In genomic region chr6:150091466-150091865, GRCh38 we compare ENCODE assay signal across 26 cellular contexts. TPM values are rescaled to one million over a fixed set of nuclear protein-coding genes. Genes with fewer than 3 reads are reported as not detected.
DNase-seq lines count a peak whose midpoint lies in the region; ATAC-seq and TF ChIP-seq lines count a peak whose summit lies in the region.
"Had no signal": no experiment of that assay in that cellular context is flagged by ENCODE, and none has a peak within 500 bp of the region (broad histone marks: within the 10 kb centered on the region; RNA-seq: fewer than 3 reads in every experiment).

No MANE protein-coding gene starts in this region.

- no peaks in the 10 kb centered on the region for H3K36me3 Mint-ChIP-seq in neural crest cell (ENCODE audit: low read depth)
- H3K36me3 Mint-ChIP-seq in CD8-positive, alpha-beta memory T cell, result no peaks in the 10 kb centered on the region
- H3K36me3 Mint-ChIP-seq: activated naive CD4-positive, alpha-beta T cell treated with anti-CD3 and anti-CD28 coated beads, Interleukin-2, amount 50 U/mL, for 72 hours had no signal

- no peaks in the 10 kb centered on the region for H4K20me1 ChIP-seq in GM23248 (ENCODE audit: insufficient read depth)

- 0 out of 2 replicates have a peak, but pooled peaks cover 11% of the 10 kb centered on the region for H3K27me3 ChIP-seq in GM23248 (replicated peaks; ENCODE audit: insufficient read depth)
- no peaks in the 10 kb centered on the region for H3K27me3 ChIP-seq in RWPE2 (ENCODE audit: insufficient read depth, poor library complexity, severe bottlenecking)
- peaks cover 3% of the 10 kb centered on the region for H3K27me3 ChIP-seq in CD8-positive, alpha-beta memory T cell (ENCODE audit: insufficient read depth, low read length, poor library complexity, severe bottlenecking)
- H3K27me3 ChIP-seq: uterus had no signal

- no peaks in the 10 kb centered on the region for H3K27me3 Mint-ChIP-seq in neural crest cell (ENCODE audit: low read depth)
- H3K27me3 Mint-ChIP-seq in CD8-positive, alpha-beta memory T cell, result peaks cover 4 to 22% of the 10 kb centered on the region in 2 donors

- H3K4me3 ChIP-seq in GM23248, result no peak overlapping the region
- H3K4me3 ChIP-seq in RWPE2 (ENCODE audit: severe bottlenecking), result no peak overlapping the region
- no peak overlapping the region for H3K4me3 ChIP-seq in CD8-positive, alpha-beta memory T cell (ENCODE audit: low read length)
- H3K4me3 ChIP-seq: prostate gland, sigmoid colon, thoracic aorta, uterus had no signal

- CTCF ChIA-PET in CD8-positive, alpha-beta memory T cell (lab: Charles Lee), result interaction anchor here (1.3 to 2.0 kb wide), 2 partner anchors 10 to 11 kb away, joined by 3 to 6 read pairs; no protein-coding TSS in a partner anchor

- no peak for TF ChIP-seq CTCF in RWPE2 (IDR thresholded peaks at IDR 0.05; ENCODE audit: poor library complexity, severe bottlenecking)
- TF ChIP-seq CTCF in neural crest cell (conservative IDR thresholded peaks at IDR 0.05), result no peak

- no peaks in the 10 kb centered on the region for H3K9me2 ChIP-seq in GM23248 (ENCODE audit: insufficient read depth)

- H3K36me3 ChIP-seq in GM23248 (ENCODE audit: low read depth), result no peaks in the 10 kb centered on the region
- H3K36me3 ChIP-seq in RWPE2 (ENCODE audit: low read depth), result no peaks in the 10 kb centered on the region
- no peaks in the 10 kb centered on the region for H3K36me3 ChIP-seq in CD8-positive, alpha-beta memory T cell (ENCODE audit: insufficient read depth, low read length)
- H3K36me3 ChIP-seq: prostate gland, sigmoid colon, thoracic aorta, uterus had no signal

- in situ Hi-C loops in GM23248 (cut with MboI), result no loop called here

- H3K27ac Mint-ChIP-seq in neural crest cell (ENCODE audit: unreplicated experiment), result peak overlapping the region; percentile 45
- H3K27ac Mint-ChIP-seq in CD8-positive, alpha-beta memory T cell, result no peak overlapping the region
- H3K27ac Mint-ChIP-seq: activated CD4-positive, alpha-beta T cell treated with anti-CD3 and anti-CD28 coated beads for 36 hours; activated CD8-positive, alpha-beta T cell treated with anti-CD3 and anti-CD28 coated beads, Interleukin-2, amount 10 ng/mL, durations not matched to agents 7 days and 5 days; activated naive CD4-positive, alpha-beta T cell treated with anti-CD3 and anti-CD28 coated beads, Interleukin-2, amount 50 U/mL, for 72 hours; activated T-helper 2 cell treated with anti-CD3 and anti-CD28 coated beads, Interferon-gamma antibody, Interleukin-2, Interleukin-4, amounts not matched to agents 10 μg/mL and 5 μg/mL and 100 μg/mL, durations not matched to agents 14 hours and 24 hours and 36 hours; H9; T-helper 17 cell had no signal

- no peaks in the 10 kb centered on the region for H3F3A ChIP-seq in GM23248 (ENCODE audit: insufficient read depth)

- no peaks in the 10 kb centered on the region for H3K9me3 Mint-ChIP-seq in neural crest cell
- H3K9me3 Mint-ChIP-seq in CD8-positive, alpha-beta memory T cell, result no peaks in the 10 kb centered on the region
- H3K9me3 Mint-ChIP-seq: activated naive CD4-positive, alpha-beta T cell treated with anti-CD3 and anti-CD28 coated beads, Interleukin-2, amount 50 U/mL, for 72 hours; activated T-helper 2 cell treated with anti-CD3 and anti-CD28 coated beads, Interferon-gamma antibody, Interleukin-2, Interleukin-4, amounts not matched to agents 10 μg/mL and 5 μg/mL and 100 μg/mL, durations not matched to agents 14 hours and 24 hours and 36 hours; H9 had no signal

- DNase-seq in GM23248, result peak; percentile 53
- DNase-seq in RWPE2 (ENCODE audit: low spot score), result no peak
- peak; percentile 19 for DNase-seq in ecto neural progenitor cell (ENCODE audit: low spot score)
- no peak for DNase-seq in neural crest cell (ENCODE audit: low read depth, low spot score)
- DNase-seq in CD8-positive, alpha-beta memory T cell, result no peak
- DNase-seq in left cardiac atrium, result no peak
- no peak for DNase-seq in activated naive CD4-positive, alpha-beta T cell treated with anti-CD3 and anti-CD28 coated beads, Interleukin-2, amount 50 U/mL, for 16 hours
- DNase-seq: activated CD4-positive, alpha-beta T cell treated with anti-CD3 and anti-CD28 coated beads for 36 hours; activated CD8-positive, alpha-beta T cell treated with anti-CD3 and anti-CD28 coated beads, Interleukin-2, amount 10 ng/mL, durations not matched to agents 7 days and 5 days; central memory CD4-positive, alpha-beta T cell; H9; NCI-H187 treated with DMSO at 0.1 percent for 48 hours; NCI-H345; sigmoid colon; stimulated activated naive CD4-positive, alpha-beta T cell; T-helper 17 cell; uterus had no signal

- peak; percentile 40; the same call in 1 of the 3 replicates for ATAC-seq in RWPE2 (ENCODE audit: low read depth)
- no peak for ATAC-seq in left cardiac atrium
- ATAC-seq: activated CD4-positive, alpha-beta T cell treated with anti-CD3 and anti-CD28 coated beads for 36 hours; activated CD8-positive, alpha-beta T cell treated with anti-CD3 and anti-CD28 coated beads, Interleukin-2, amount 10 ng/mL, durations not matched to agents 7 days and 5 days; activated naive CD4-positive, alpha-beta T cell treated with anti-CD3 and anti-CD28 coated beads, Interleukin-2, amount 50 U/mL, for 72 hours; SK-N-SH treated with all-trans-retinoic acid at 6 μM for 48 hours; T-helper 17 cell had no signal

- H3K27ac ChIP-seq in GM23248 (no peak overlapping the region), RWPE2 (ENCODE audit: poor library complexity, severe bottlenecking) (no peak overlapping the region)
- H3K27ac ChIP-seq in CD8-positive, alpha-beta memory T cell (ENCODE audit: low read depth, low read length), result no peak overlapping the region
- H3K27ac ChIP-seq: prostate gland, RWPE1, sigmoid colon, thoracic aorta, uterus had no signal

- peaks cover 44% of the 10 kb centered on the region for H3K4me1 Mint-ChIP-seq in neural crest cell
- H3K4me1 Mint-ChIP-seq in CD8-positive, alpha-beta memory T cell, result peaks cover 0 to 4% (median 3%) of the 10 kb centered on the region in 3 donors
- H3K4me1 Mint-ChIP-seq: activated CD4-positive, alpha-beta T cell treated with anti-CD3 and anti-CD28 coated beads for 36 hours had no signal

- H3K4me2 ChIP-seq in GM23248 (ENCODE audit: unreplicated experiment), result no peak overlapping the region

- H3K4me3 Mint-ChIP-seq in neural crest cell, result no peak overlapping the region
- no peak overlapping the region for H3K4me3 Mint-ChIP-seq in CD8-positive, alpha-beta memory T cell
- H3K4me3 Mint-ChIP-seq: activated CD4-positive, alpha-beta T cell treated with anti-CD3 and anti-CD28 coated beads for 36 hours; activated CD8-positive, alpha-beta T cell treated with anti-CD3 and anti-CD28 coated beads, Interleukin-2, amount 10 ng/mL, durations not matched to agents 7 days and 5 days; H9; T-helper 17 cell had no signal

- no peak overlapping the region for H2AFZ ChIP-seq in GM23248

- H3K9me3 ChIP-seq in GM23248 (ENCODE audit: low read depth) (no peaks in the 10 kb centered on the region), RWPE2 (ENCODE audit: severe bottlenecking) (no peaks in the 10 kb centered on the region)
- H3K9me3 ChIP-seq in CD8-positive, alpha-beta memory T cell (ENCODE audit: low read length), result no peaks in the 10 kb centered on the region
- H3K9me3 ChIP-seq: prostate gland, sigmoid colon, thoracic aorta, uterus had no signal

- H3K4me1 ChIP-seq in GM23248 (ENCODE audit: insufficient read depth), result peaks cover 6% of the 10 kb centered on the region; the same call in 1 of the 2 replicates
- H3K4me1 ChIP-seq in RWPE2 (ENCODE audit: insufficient read depth, poor library complexity, severe bottlenecking), result no peaks in the 10 kb centered on the region
- H3K4me1 ChIP-seq in CD8-positive, alpha-beta memory T cell (ENCODE audit: insufficient read depth, low read length), result no peaks in the 10 kb centered on the region
- H3K4me1 ChIP-seq: prostate gland, sigmoid colon, uterus had no signal

- no peak overlapping the region for H3K9ac ChIP-seq in GM23248

- H3K79me2 ChIP-seq in GM23248 (ENCODE audit: insufficient read depth), result no peaks in the 10 kb centered on the region

- WGBS in GM23248 (ENCODE audit: low coverage in 1 of 2, low lambda C conversion rate in 2 of 2, missing lambda C conversion rate in 2 of 2), 2 experiments, result 43 to 46% methylated on average over 5 of the region's 5 CpGs

- POLR2A ChIA-PET in CD8-positive, alpha-beta memory T cell (lab: Charles Lee), result no interaction called here

- intact Hi-C loops in left cardiac atrium (cut with DNase I), result no loop called here

RNA-seq across cellular contexts. Expression of gene ULBP3, which starts 22.5 kb away (rescaled TPM):
- 10.1 and 12.6 TPM in 2 replicates for total RNA-seq in GM23248 (2014; rRNA removed; shearing (Covaris generic))
- polyA plus RNA-seq in GM23248 (2016; fragmentation: Nextera tagmentation; extraction: Ambion mirVana), result 3.7 and 4.4 TPM in 2 replicates
- total RNA-seq in neural crest cell, result 16.4 and 17.5 TPM in 2 replicates
- total RNA-seq in CD8-positive, alpha-beta memory T cell, result 1 to 10 TPM; 1.2 to 1.6 TPM
- 2.2 TPM for polyA plus RNA-seq in CD8-positive, alpha-beta memory T cell
- 1 to 10 TPM in 1 of 2 donors, under 1 TPM in 1; 0.60 to 1.4 TPM for total RNA-seq in left cardiac atrium
- total RNA-seq: activated naive CD4-positive, alpha-beta T cell treated with anti-CD3 and anti-CD28 coated beads, Interleukin-2, amount 50 U/mL, for 72 hours had no signal

RNA-seq across cellular contexts. Expression of gene PPP1R14C, which starts 51.4 kb away (rescaled TPM):
- 6.3 and 8.2 TPM in 2 replicates for total RNA-seq in GM23248 (2014; rRNA removed; shearing (Covaris generic))
- polyA plus RNA-seq in GM23248 (2016; fragmentation: Nextera tagmentation; extraction: Ambion mirVana), result 9.4 and 10.1 TPM in 2 replicates
- total RNA-seq in neural crest cell (7.0 and 7.3 TPM in 2 replicates), left cardiac atrium (100 to 1,000 TPM in 1 of 2 donors, 10 to 100 TPM in 1; 94.9 to 114 TPM)
- total RNA-seq in CD8-positive, alpha-beta memory T cell, result 1 to 10 TPM; 1.4 to 1.6 TPM
- 0.76 TPM for polyA plus RNA-seq in CD8-positive, alpha-beta memory T cell
- total RNA-seq: activated CD8-positive, alpha-beta T cell treated with anti-CD3 and anti-CD28 coated beads, Interleukin-2, amount 10 ng/mL, durations not matched to agents 7 days and 5 days; endothelial cell of umbilical vein; LHCN-M2; lung microvascular endothelial cell; T-helper 17 cell had no signal
- polyA plus RNA-seq: endothelial cell of umbilical vein had no signal

Comparison
In these comparisons a context has a peak if more than half of its experiments do, and no peak if none do; other contexts are left out.
1. DNase-seq: peak in GM23248 (single experiment) and ecto neural progenitor cell (single experiment); none in RWPE2 (single experiment), neural crest cell (single experiment), CD8-positive, alpha-beta memory T cell (0 of 5), left cardiac atrium (single experiment) and activated naive CD4-positive, alpha-beta T cell treated with anti-CD3 and anti-CD28 coated beads, Interleukin-2, amount 50 U/mL, for 16 hours (single experiment).
2. RNA of gene PPP1R14C, which starts 51.4 kb away (total RNA-seq): 94.9 to 114 TPM in left cardiac atrium; 6.3 to 8.2 TPM in GM23248, 7.0 to 7.3 TPM in neural crest cell and 1.4 to 1.6 TPM in CD8-positive, alpha-beta memory T cell; every median in the first group is over 10 times any median in the second.